ENCODE assay signal across 24 cellular contexts in the genomic region with DNA sequence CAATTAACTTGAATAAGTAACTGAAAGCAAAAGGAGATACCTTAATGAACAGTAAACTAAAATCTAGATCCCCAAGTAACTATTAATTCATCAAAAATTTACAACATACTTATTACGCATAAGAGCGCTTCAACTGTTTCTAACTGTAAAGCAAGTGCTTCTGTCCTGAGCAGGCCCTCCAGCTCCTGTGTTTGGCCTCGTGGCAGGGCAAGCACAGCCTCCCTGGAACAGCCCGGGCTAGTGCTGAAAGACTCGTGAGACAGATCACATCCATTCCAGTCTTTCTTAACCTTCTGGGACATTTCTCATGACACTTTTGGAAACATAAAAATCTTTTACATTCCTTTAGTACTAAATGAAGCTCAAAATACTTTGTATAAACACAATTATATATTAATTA.
DNase-seq lines count a peak whose midpoint lies in the region; ATAC-seq and TF ChIP-seq lines count a peak whose summit lies in the region.
"Had no signal": no experiment of that assay in that cellular context is flagged by ENCODE, and none has a peak within 500 bp of the region (broad histone marks: within the 10 kb centered on the region; RNA-seq: fewer than 3 reads in every experiment).

No MANE protein-coding gene starts in this region.

- H3K36me3 ChIP-seq in heart right ventricle (no peaks in the 10 kb centered on the region), PC-9 (ENCODE audit: low read depth) (no peaks in the 10 kb centered on the region), lower lobe of right lung (no peaks in the 10 kb centered on the region), upper lobe of right lung (no peaks in the 10 kb centered on the region)
- H3K36me3 ChIP-seq: BE2C, BLaER1 had no signal

- H3K4me2 ChIP-seq in PC-9: no peak overlapping the region
- H3K4me2 ChIP-seq: BLaER1 had no signal

- no peak overlapping the region for H3K27ac ChIP-seq in heart right ventricle
- H3K27ac ChIP-seq in PC-9: no peak overlapping the region
- H3K27ac ChIP-seq in lower lobe of right lung: no peak overlapping the region
- no peak overlapping the region for H3K27ac ChIP-seq in upper lobe of right lung
- H3K27ac ChIP-seq: 22Rv1, BLaER1 had no signal

- H3K4me1 ChIP-seq in heart right ventricle (no peaks in the 10 kb centered on the region), PC-9 (replicated peaks; ENCODE audit: insufficient read depth) (no peaks in the 10 kb centered on the region), lower lobe of right lung (no peaks in the 10 kb centered on the region), upper lobe of right lung (no peaks in the 10 kb centered on the region)
- H3K4me1 ChIP-seq: BE2C, BLaER1 had no signal

- H4K20me1 ChIP-seq in PC-9 (ENCODE audit: insufficient read depth): no peaks in the 10 kb centered on the region
- H4K20me1 ChIP-seq: BLaER1 had no signal

- ATAC-seq in left ventricle myocardium superior: no peak
- no peak for ATAC-seq in heart right ventricle
- ATAC-seq in lower lobe of right lung: peak; percentile 52 to 79
- peak; percentile 58 for ATAC-seq in upper lobe of right lung
- no peak for ATAC-seq in HG03039 (IDR thresholded peaks at IDR 0.05; ENCODE audit: unreplicated experiment)
- ATAC-seq: GM12878 had no signal

- H3K4me3 ChIP-seq in heart right ventricle (no peak overlapping the region), PC-9 (no peak overlapping the region), lower lobe of right lung (no peak overlapping the region), upper lobe of right lung (no peak overlapping the region)
- H3K4me3 ChIP-seq: BLaER1, GM12878 had no signal

- DNase-seq in left ventricle myocardium superior (peak; percentile 22), heart right ventricle (no peak), PC-9 (no peak), lower lobe of right lung (peak; percentile 50), upper lobe of right lung (peak; percentile 66), GM10266 (ENCODE audit: extremely low spot score) (no peak)
- DNase-seq: ACHN; BE2C; C1 segment of cervical spinal cord; CD4-positive, alpha-beta memory T cell; CD4-positive, CD25-positive, alpha-beta regulatory T cell; CD8-positive, alpha-beta memory T cell; COR-L47; DMS 273 treated with DMSO at 0.1 percent for 48 hours; DMS153; DMS53; DMS79; DND-41; EL; GDM1 had no signal

- no TSS peak for BruUV-seq in PC-9 (replicated peaks; lab: Mats Ljungman, UMichigan)

- H3K27me3 ChIP-seq in heart right ventricle: no peaks in the 10 kb centered on the region
- no peaks in the 10 kb centered on the region for H3K27me3 ChIP-seq in PC-9 (ENCODE audit: insufficient read depth, low read depth)
- no peaks in the 10 kb centered on the region for H3K27me3 ChIP-seq in lower lobe of right lung (ENCODE audit: low read depth)
- no peaks in the 10 kb centered on the region for H3K27me3 ChIP-seq in upper lobe of right lung
- H3K27me3 ChIP-seq: BLaER1 had no signal

- H3F3A ChIP-seq in PC-9 (ENCODE audit: insufficient read depth, low read depth): no peaks in the 10 kb centered on the region

- H3K9me2 ChIP-seq in PC-9 (ENCODE audit: insufficient read depth): no peaks in the 10 kb centered on the region

- WGBS in heart right ventricle, 2 donors: 73 to 80% methylated on average over 5 of the region's 5 CpGs

- H3K79me2 ChIP-seq in PC-9 (ENCODE audit: low read depth): no peaks in the 10 kb centered on the region

- peak overlapping the region; percentile 66; the same call in 1 of the 2 replicates for H2AFZ ChIP-seq in PC-9

- intact Hi-C loops in left ventricle myocardium superior (cut with micrococcal nuclease): no loop called here
- intact Hi-C loops in heart right ventricle (cut with DNase I): no loop called here
- intact Hi-C loops in PC-9 (cut with micrococcal nuclease; ENCODE audit: unreplicated experiment): no loop called here
- intact Hi-C loops in lower lobe of right lung (cut with DNase I): no loop called here
- intact Hi-C loops in upper lobe of right lung (cut with DNase I): no loop called here

- CTCF ChIA-PET in PC-9 (lab: Charles Lee): no interaction called here

- no peak for TF ChIP-seq CTCF in heart right ventricle (IDR thresholded peaks at IDR 0.05)
- TF ChIP-seq CTCF in PC-9 (conservative IDR thresholded peaks at IDR 0.05): no peak
- TF ChIP-seq CTCF in lower lobe of right lung (IDR thresholded peaks at IDR 0.05): no peak
- no peak for TF ChIP-seq CTCF in upper lobe of right lung (IDR thresholded peaks at IDR 0.05)
- no peak for TF ChIP-seq CTCF in GM10266 (IDR thresholded peaks at IDR 0.05; ENCODE audit: control insufficient read depth, insufficient read depth, low read depth, missing control alignments)

- no peaks in the 10 kb centered on the region for H3K9me3 ChIP-seq in heart right ventricle
- no peaks in the 10 kb centered on the region for H3K9me3 ChIP-seq in PC-9 (ENCODE audit: insufficient read depth, low read depth)
- H3K9me3 ChIP-seq in lower lobe of right lung: no peaks in the 10 kb centered on the region
- no peaks in the 10 kb centered on the region for H3K9me3 ChIP-seq in upper lobe of right lung
- H3K9me3 ChIP-seq: BE2C, BLaER1 had no signal

- POLR2A ChIA-PET in PC-9 (lab: Charles Lee; ENCODE audit: unreplicated experiment): interaction anchor here (0.7 kb wide), 1 partner anchor 345 kb away, joined by 24 read pairs; no protein-coding TSS in a partner anchor

Comparison
In these comparisons a context has a peak if more than half of its experiments do, and no peak if none do; other contexts are left out.
1. DNase-seq: peak in left ventricle myocardium superior (single experiment), lower lobe of right lung (single experiment) and upper lobe of right lung (single experiment); none in heart right ventricle (0 of 2), PC-9 (0 of 2) and GM10266 (single experiment).
2. ATAC-seq: peak in lower lobe of right lung (2 of 2) and upper lobe of right lung (single experiment); none in left ventricle myocardium superior (single experiment), heart right ventricle (0 of 8) and HG03039 (single experiment).